12 cellular contexts compared by ENCODE assay signal in genomic region chr11:296976-297665, GRCh38. TPM values are rescaled to one million over a fixed set of nuclear protein-coding genes. Genes with fewer than 3 reads are reported as not detected.
A peak's percentile ranks its signal among the peaks of the same experiment; 100 is the strongest.
DNase-seq lines count a peak whose midpoint lies in the region; ATAC-seq and TF ChIP-seq lines count a peak whose summit lies in the region.
"Had no signal": no experiment of that assay in that cellular context is flagged by ENCODE, and none has a peak within 500 bp of the region (broad histone marks: within the 10 kb centered on the region; RNA-seq: fewer than 3 reads in every experiment).

No MANE protein-coding gene starts in this region.

- POLR2A ChIA-PET in activated CD4-positive, alpha-beta T cell treated with anti-CD3 and anti-CD28 coated beads for 36 hours (lab: Charles Lee) = no interaction called here
- POLR2A ChIA-PET in activated CD8-positive, alpha-beta T cell treated with anti-CD3 and anti-CD28 coated beads for 36 hours (lab: Charles Lee) = interaction anchor here (0.6 to 1.4 kb wide), 5 partner anchors 10 to 120 kb away, joined by 3 to 6 read pairs (median 4); no protein-coding TSS in a partner anchor

- intact Hi-C loops in activated CD4-positive, alpha-beta T cell treated with anti-CD3 and anti-CD28 coated beads for 36 hours (cut with DNase I, micrococcal nuclease) = no loop called here
- intact Hi-C loops in activated CD8-positive, alpha-beta T cell treated with anti-CD3 and anti-CD28 coated beads for 36 hours (cut with micrococcal nuclease) = no loop called here
- intact Hi-C loops in left cardiac atrium (cut with DNase I) = loop anchor here in 1 of 2 donors (10.0 kb wide), 1 partner anchor 62 kb away; the partner anchor contains the start of genes PSMD13 and SIRT3

- no peak overlapping the region for H3K4me3 Mint-ChIP-seq in activated CD4-positive, alpha-beta T cell treated with anti-CD3 and anti-CD28 coated beads for 36 hours
- H3K4me3 Mint-ChIP-seq in activated CD8-positive, alpha-beta T cell treated with anti-CD3 and anti-CD28 coated beads for 36 hours = peak overlapping the region; percentile 42
- peak overlapping the region; percentile 12 for H3K4me3 Mint-ChIP-seq in stimulated activated memory B cell treated with anti-CD40 and anti-IgM and Interleukin-4, amounts not matched to agents 10 μg/mL and 1 μg/mL and 100 μg/mL, for 72 hours

- CTCF ChIA-PET in activated CD4-positive, alpha-beta T cell treated with anti-CD3 and anti-CD28 coated beads for 36 hours (lab: Charles Lee) = no interaction called here
- CTCF ChIA-PET in activated CD8-positive, alpha-beta T cell treated with anti-CD3 and anti-CD28 coated beads for 36 hours (lab: Charles Lee) = interaction anchor here (4.6 kb wide), 1 partner anchor 46 kb away, joined by 21 read pairs; no protein-coding TSS in a partner anchor

- peak overlapping the region; percentile 60 for H3K27ac Mint-ChIP-seq in activated CD4-positive, alpha-beta T cell treated with anti-CD3 and anti-CD28 coated beads for 36 hours
- peak overlapping the region; percentile 84 for H3K27ac Mint-ChIP-seq in activated CD8-positive, alpha-beta T cell treated with anti-CD3 and anti-CD28 coated beads for 36 hours
- peak overlapping the region; percentile 28 for H3K27ac Mint-ChIP-seq in stimulated activated memory B cell treated with anti-CD40 and anti-IgM and Interleukin-4, amounts not matched to agents 10 μg/mL and 1 μg/mL and 100 μg/mL, for 72 hours

- H3K27ac ChIP-seq in substantia nigra (ENCODE audit: low read depth, low read length, poor library complexity, severe bottlenecking) = no peak overlapping the region
- H3K27ac ChIP-seq: coronary artery had no signal

- no peaks in the 10 kb centered on the region for H3K27me3 Mint-ChIP-seq in activated CD4-positive, alpha-beta T cell treated with anti-CD3 and anti-CD28 coated beads for 36 hours
- H3K27me3 Mint-ChIP-seq in activated CD8-positive, alpha-beta T cell treated with anti-CD3 and anti-CD28 coated beads for 36 hours = peaks cover 6% of the 10 kb centered on the region
- no peaks in the 10 kb centered on the region for H3K27me3 Mint-ChIP-seq in stimulated activated memory B cell treated with anti-CD40 and anti-IgM and Interleukin-4, amounts not matched to agents 10 μg/mL and 1 μg/mL and 100 μg/mL, for 72 hours

- peaks cover 5% of the 10 kb centered on the region for H3K4me1 Mint-ChIP-seq in activated CD4-positive, alpha-beta T cell treated with anti-CD3 and anti-CD28 coated beads for 36 hours
- peaks cover 37% of the 10 kb centered on the region for H3K4me1 Mint-ChIP-seq in activated CD8-positive, alpha-beta T cell treated with anti-CD3 and anti-CD28 coated beads for 36 hours (ENCODE audit: low read depth)
- peaks cover 4% of the 10 kb centered on the region for H3K4me1 Mint-ChIP-seq in stimulated activated memory B cell treated with anti-CD40 and anti-IgM and Interleukin-4, amounts not matched to agents 10 μg/mL and 1 μg/mL and 100 μg/mL, for 72 hours

- peak; percentile 28 for ATAC-seq in activated CD4-positive, alpha-beta T cell treated with anti-CD3 and anti-CD28 coated beads for 36 hours
- ATAC-seq in activated CD8-positive, alpha-beta T cell treated with anti-CD3 and anti-CD28 coated beads for 36 hours = peak; percentile 3
- ATAC-seq in left cardiac atrium = peak in 1 of 2 donors; percentile 9
- ATAC-seq in stimulated activated memory B cell treated with anti-CD40 and anti-IgM and Interleukin-4, amounts not matched to agents 10 μg/mL and 1 μg/mL and 100 μg/mL, for 72 hours = peak; percentile 12
- ATAC-seq in HG02610 (IDR thresholded peaks at IDR 0.05; ENCODE audit: unreplicated experiment) = no peak

- DNase-seq in activated CD4-positive, alpha-beta T cell treated with anti-CD3 and anti-CD28 coated beads for 36 hours = peak; percentile 12
- DNase-seq in activated CD4-positive, alpha-beta T cell treated with anti-CD3 and anti-CD28 coated beads, Interleukin-2, amount 50 U/mL, for 48 hours = no peak
- peak; percentile 73 for DNase-seq in activated CD8-positive, alpha-beta T cell treated with anti-CD3 and anti-CD28 coated beads for 36 hours
- DNase-seq in left cardiac atrium (peak; percentile 20), NCI-H526 treated with DMSO at 0.1 percent for 48 hours (lab: John Stamatoyannopoulos, UW) (no peak), substantia nigra (lab: John Stamatoyannopoulos, UW) (no peak)
- DNase-seq: MG63, SW 1271 had no signal

- H3K36me3 Mint-ChIP-seq in activated CD4-positive, alpha-beta T cell treated with anti-CD3 and anti-CD28 coated beads for 36 hours (ENCODE audit: low read depth) = no peaks in the 10 kb centered on the region
- peaks cover 16% of the 10 kb centered on the region for H3K36me3 Mint-ChIP-seq in activated CD8-positive, alpha-beta T cell treated with anti-CD3 and anti-CD28 coated beads for 36 hours (ENCODE audit: low read depth)
- H3K36me3 Mint-ChIP-seq in stimulated activated memory B cell treated with anti-CD40 and anti-IgM and Interleukin-4, amounts not matched to agents 10 μg/mL and 1 μg/mL and 100 μg/mL, for 72 hours = peaks cover 17% of the 10 kb centered on the region

- no peak for TF ChIP-seq CTCF in activated CD8-positive, alpha-beta T cell treated with anti-CD3 and anti-CD28 coated beads for 36 hours (IDR thresholded peaks at IDR 0.05)

- no peaks in the 10 kb centered on the region for H3K9me3 Mint-ChIP-seq in activated CD4-positive, alpha-beta T cell treated with anti-CD3 and anti-CD28 coated beads for 36 hours (ENCODE audit: low read depth)
- no peaks in the 10 kb centered on the region for H3K9me3 Mint-ChIP-seq in activated CD8-positive, alpha-beta T cell treated with anti-CD3 and anti-CD28 coated beads for 36 hours
- H3K9me3 Mint-ChIP-seq in stimulated activated memory B cell treated with anti-CD40 and anti-IgM and Interleukin-4, amounts not matched to agents 10 μg/mL and 1 μg/mL and 100 μg/mL, for 72 hours = no peaks in the 10 kb centered on the region

RNA-seq across cellular contexts. Expression of gene IFITM5, which starts 2.2 kb away (rescaled TPM):
- total RNA-seq in activated CD4-positive, alpha-beta T cell treated with anti-CD3 and anti-CD28 coated beads for 36 hours = not detected
- not detected for total RNA-seq in activated CD8-positive, alpha-beta T cell treated with anti-CD3 and anti-CD28 coated beads for 36 hours
- not detected for total RNA-seq in left cardiac atrium
- total RNA-seq: myocyte had no signal

RNA-seq across cellular contexts. Expression of gene PGGHG, which starts 8.2 kb away (rescaled TPM):
- 10 to 100 TPM; 73.4 to 82.3 TPM for total RNA-seq in activated CD4-positive, alpha-beta T cell treated with anti-CD3 and anti-CD28 coated beads for 36 hours
- total RNA-seq in activated CD8-positive, alpha-beta T cell treated with anti-CD3 and anti-CD28 coated beads for 36 hours = 100 to 1,000 TPM; 298 to 308 TPM
- total RNA-seq in left cardiac atrium = 10 to 100 TPM; 10.8 to 15.8 TPM

RNA-seq across cellular contexts. Expression of gene IFITM2, which starts 10.5 kb away (rescaled TPM):
- total RNA-seq in activated CD4-positive, alpha-beta T cell treated with anti-CD3 and anti-CD28 coated beads for 36 hours = 100 to 1,000 TPM; 451 to 474 TPM
- total RNA-seq in activated CD8-positive, alpha-beta T cell treated with anti-CD3 and anti-CD28 coated beads for 36 hours = 100 to 1,000 TPM; 540 to 549 TPM
- total RNA-seq in left cardiac atrium = 100 to 1,000 TPM; 420 to 494 TPM

RNA-seq across cellular contexts. Expression of gene IFITM1, which starts 16.7 kb away (rescaled TPM):
- 100 to 1,000 TPM; 248 to 285 TPM for total RNA-seq in activated CD4-positive, alpha-beta T cell treated with anti-CD3 and anti-CD28 coated beads for 36 hours
- total RNA-seq in activated CD8-positive, alpha-beta T cell treated with anti-CD3 and anti-CD28 coated beads for 36 hours = 100 to 1,000 TPM; 296 to 304 TPM
- total RNA-seq in left cardiac atrium = 100 to 1,000 TPM; 151 to 215 TPM

RNA-seq across cellular contexts. Expression of gene NLRP6, which starts 18.9 kb away (rescaled TPM):
- under 1 TPM; 0.32 to 0.57 TPM for total RNA-seq in activated CD4-positive, alpha-beta T cell treated with anti-CD3 and anti-CD28 coated beads for 36 hours
- 1 to 10 TPM; 3.3 to 3.4 TPM for total RNA-seq in activated CD8-positive, alpha-beta T cell treated with anti-CD3 and anti-CD28 coated beads for 36 hours
- under 1 TPM; 0.16 to 0.62 TPM for total RNA-seq in left cardiac atrium
- total RNA-seq: myocyte had no signal

Comparison
In these comparisons a context has a peak if more than half of its experiments do, and no peak if none do; other contexts are left out.
1. DNase-seq: peak in activated CD4-positive, alpha-beta T cell treated with anti-CD3 and anti-CD28 coated beads for 36 hours (single experiment), activated CD8-positive, alpha-beta T cell treated with anti-CD3 and anti-CD28 coated beads for 36 hours (single experiment) and left cardiac atrium (single experiment); none in activated CD4-positive, alpha-beta T cell treated with anti-CD3 and anti-CD28 coated beads, Interleukin-2, amount 50 U/mL, for 48 hours (0 of 2), NCI-H526 treated with DMSO at 0.1 percent for 48 hours (single experiment) and substantia nigra (0 of 49).
2. H3K27ac Mint-ChIP-seq: peak in every context shown above with its lines; median percentile 84 in activated CD8-positive, alpha-beta T cell treated with anti-CD3 and anti-CD28 coated beads for 36 hours; 60 in activated CD4-positive, alpha-beta T cell treated with anti-CD3 and anti-CD28 coated beads for 36 hours; 28 in stimulated activated memory B cell treated with anti-CD40 and anti-IgM and Interleukin-4, amounts not matched to agents 10 μg/mL and 1 μg/mL and 100 μg/mL, for 72 hours.
3. RNA of gene PGGHG, which starts 8.2 kb away (total RNA-seq): 298 to 308 TPM in activated CD8-positive, alpha-beta T cell treated with anti-CD3 and anti-CD28 coated beads for 36 hours and 73.4 to 82.3 TPM in activated CD4-positive, alpha-beta T cell treated with anti-CD3 and anti-CD28 coated beads for 36 hours; 10.8 to 15.8 TPM in left cardiac atrium; every median in the first group is over 4 times any median in the second.